ENCODE assay signal across 9 cellular contexts in the genomic region with DNA sequence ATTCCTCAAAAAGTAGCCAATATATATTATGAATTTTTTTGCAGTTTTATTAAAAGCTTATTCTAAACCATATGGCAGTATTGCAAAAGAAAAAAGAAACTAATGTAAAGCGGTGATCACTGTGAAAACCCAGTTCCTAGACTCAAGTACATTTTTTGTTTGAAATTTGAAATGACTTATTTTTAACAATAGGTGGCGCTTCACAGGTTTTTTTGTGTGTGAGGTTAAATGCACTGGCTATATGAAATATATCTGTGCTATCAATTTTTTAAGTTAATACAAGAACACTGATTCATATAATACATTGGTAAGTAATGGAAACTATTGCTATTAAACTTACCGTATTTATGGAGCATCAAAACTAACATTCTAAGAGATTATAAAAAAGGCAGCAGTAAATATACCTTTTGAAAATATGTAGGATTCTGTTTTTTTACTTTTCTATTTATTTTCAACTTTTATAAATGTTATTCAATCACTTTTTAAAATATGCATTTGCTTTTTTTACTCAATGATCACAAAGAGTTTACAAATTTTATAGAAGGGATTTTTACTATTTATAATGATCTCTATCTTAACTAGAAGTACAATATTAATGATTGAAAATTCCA. TPM values are rescaled to one million over a fixed set of nuclear protein-coding genes. Genes with fewer than 3 reads are reported as not detected.
DNase-seq lines count a peak whose midpoint lies in the region; ATAC-seq, FAIRE-seq and TF ChIP-seq lines count a peak whose summit lies in the region.
"Had no signal": no experiment of that assay in that cellular context is flagged by ENCODE, and none has a peak within 500 bp of the region (broad histone marks: within the 10 kb centered on the region; RNA-seq: fewer than 3 reads in every experiment).

No MANE protein-coding gene starts in this region.

- no peak overlapping the region for H3K27ac ChIP-seq in gastroesophageal sphincter

- no peaks in the 10 kb centered on the region for H3K27me3 ChIP-seq in gastroesophageal sphincter

- no peak overlapping the region for H3K4me3 ChIP-seq in AG04449 (ENCODE audit: low read depth, low read length)
- no peak overlapping the region for H3K4me3 ChIP-seq in gastroesophageal sphincter

- no peak for TF ChIP-seq POLR2A in gastroesophageal sphincter (IDR thresholded peaks at IDR 0.05)

- peak; percentile 52 for FAIRE-seq in GM18507 (lab: Jason Lieb, UNC)
- FAIRE-seq in RCC 7860 (lab: Jason Lieb, UNC): peak; percentile 73
- FAIRE-seq: H1 had no signal

- peak; percentile 11 for TF ChIP-seq CTCF in AG04449 (IDR thresholded peaks at IDR 0.05; ENCODE audit: insufficient read depth, low read length, missing control alignments)
- peak; percentile 36 to 54 (median 47) for TF ChIP-seq CTCF in gastroesophageal sphincter (IDR thresholded peaks at IDR 0.05)

- peaks cover 0 to 4% (median 0%) of the 10 kb centered on the region in 3 donors for H3K4me1 ChIP-seq in gastroesophageal sphincter

- ATAC-seq in gastroesophageal sphincter (no peak), HG02588 (IDR thresholded peaks at IDR 0.05; ENCODE audit: unreplicated experiment) (no peak)

- CTCF ChIA-PET in AG04449 (lab: Yijun Ruan, JAX): interaction anchor here (0.6 to 4.7 kb wide), 23 partner anchors 9 to 815 kb away, joined by 3 to 37 read pairs (median 5); no protein-coding TSS in a partner anchor

- H3K9me3 ChIP-seq in gastroesophageal sphincter: no peaks in the 10 kb centered on the region

- TF ChIP-seq EP300 in gastroesophageal sphincter (IDR thresholded peaks at IDR 0.05): no peak

- no peaks in the 10 kb centered on the region for H3K36me3 ChIP-seq in gastroesophageal sphincter

- whole genome bisulfite sequencing in gastroesophageal sphincter (ENCODE audit: low coverage in 1 of 2), 2 donors: 37 to 53% methylated on average over 3 of the region's 3 CpGs

- POLR2A ChIA-PET in AG04449 (lab: Yijun Ruan, JAX): no interaction called here

- no peak for DNase-seq in AG04449 (ENCODE audit: low read depth, low spot score)
- DNase-seq in GM18507 (ENCODE audit: extremely low spot score, insufficient read length, low read depth): no peak
- DNase-seq in RCC 7860 (ENCODE audit: low spot score): no peak
- no peak for DNase-seq in retina
- no peak for DNase-seq in T1000 (lab: John Stamatoyannopoulos, UW)
- DNase-seq in NK-92 (lab: John Stamatoyannopoulos, UW; ENCODE audit: unreplicated experiment): no peak

RNA-seq across cellular contexts. Expression of gene SPRY1, which starts 5.6 kb away (rescaled TPM):
- 100 to 1,000 TPM in 2 of 4 donors, 10 to 100 TPM in 2; 79.3 to 118 (median 98.4) TPM for total RNA-seq in gastroesophageal sphincter
